ENCODE assay signal across 26 cellular contexts in the genomic region with DNA sequence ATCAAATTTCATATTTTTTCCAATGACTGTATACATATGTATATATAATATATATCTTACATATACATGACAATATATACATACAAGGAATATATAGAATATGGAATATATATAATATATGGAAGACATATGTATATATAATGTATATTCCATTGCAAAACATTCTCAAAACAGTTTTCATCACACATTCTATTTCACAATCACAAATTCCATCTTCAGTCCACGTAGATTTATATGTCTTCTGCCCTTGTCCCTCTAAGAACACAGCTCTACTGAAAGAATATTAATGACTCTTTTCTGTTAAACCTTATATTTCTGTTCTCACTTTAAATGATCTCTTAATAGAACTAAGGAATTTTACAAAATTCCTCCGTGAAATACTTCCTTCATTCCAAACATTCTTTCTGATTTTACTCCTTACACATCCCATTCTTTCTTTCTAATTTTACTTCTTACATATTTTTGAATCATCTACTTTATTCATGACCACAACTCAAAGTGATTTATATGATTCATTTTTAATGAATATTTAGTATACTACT.
DNase-seq lines count a peak whose midpoint lies in the region; ATAC-seq, FAIRE-seq and TF ChIP-seq lines count a peak whose summit lies in the region.
"Had no signal": no experiment of that assay in that cellular context is flagged by ENCODE, and none has a peak within 500 bp of the region (broad histone marks: within the 10 kb centered on the region; RNA-seq: fewer than 3 reads in every experiment).

No MANE protein-coding gene starts in this region.

- no peak overlapping the region for H2AFZ ChIP-seq in GM23338

- ATAC-seq in GM23338 (no peak), mucosa of descending colon (no peak), WTC11 (no peak)
- no peak for ATAC-seq in activated CD8-positive, alpha-beta T cell treated with anti-CD3 and anti-CD28 coated beads, Interleukin-2, amount 10 ng/mL, durations not matched to agents 7 days and 5 days
- ATAC-seq in stimulated activated naive CD8-positive, alpha-beta T cell treated with anti-CD3 and anti-CD28 coated beads, Interleukin-15, amount 100 ng/mL, for 72 hours: no peak
- ATAC-seq: gastrocnemius medialis; left cardiac atrium; stimulated activated effector memory CD8-positive, alpha-beta T cell treated with anti-CD3 and anti-CD28 coated beads, Interleukin-12 subunit alpha, Interleukin-12 subunit beta, amount 100 ng/mL, for 72 hours had no signal

- H3K4me1 Mint-ChIP-seq in GM23338: peaks cover 18% of the 10 kb centered on the region
- H3K4me1 Mint-ChIP-seq in activated CD8-positive, alpha-beta T cell treated with anti-CD3 and anti-CD28 coated beads, Interleukin-2, amount 10 ng/mL, durations not matched to agents 7 days and 5 days (ENCODE audit: low read depth): no peaks in the 10 kb centered on the region
- no peaks in the 10 kb centered on the region for H3K4me1 Mint-ChIP-seq in stimulated activated naive CD8-positive, alpha-beta T cell treated with anti-CD3 and anti-CD28 coated beads, Interleukin-15, amount 100 ng/mL, for 72 hours
- peaks cover 25% of the 10 kb centered on the region for H3K4me1 Mint-ChIP-seq in WTC11
- H3K4me1 Mint-ChIP-seq: activated B cell treated with CpG ODN at 0.5 μM for 24 hours; activated naive CD4-positive, alpha-beta T cell treated with anti-CD3 and anti-CD28 coated beads, Interleukin-2, amount 50 U/mL, for 24 hours; stimulated activated effector memory CD8-positive, alpha-beta T cell treated with anti-CD3 and anti-CD28 coated beads, Interleukin-12 subunit alpha, Interleukin-12 subunit beta, amount 100 ng/mL, for 72 hours had no signal

- DNase-seq in GM23338 (ENCODE audit: low spot score) (peak; percentile 40), RCC 7860 (ENCODE audit: low spot score) (no peak), fibroblast of pulmonary artery (ENCODE audit: low read depth) (peak; percentile 26), mucosa of descending colon (no peak), NCI-H1105 (lab: John Stamatoyannopoulos, UW) (no peak), WTC11 (ENCODE audit: low spot score) (no peak)
- DNase-seq in activated CD8-positive, alpha-beta T cell treated with anti-CD3 and anti-CD28 coated beads, Interleukin-2, amount 10 ng/mL, durations not matched to agents 7 days and 5 days: no peak
- DNase-seq in stimulated activated naive CD8-positive, alpha-beta T cell treated with anti-CD3 and anti-CD28 coated beads, Interleukin-15, amount 100 ng/mL, for 72 hours: no peak
- DNase-seq: activated B cell treated with CpG ODN at 0.5 μM for 24 hours; C1 segment of cervical spinal cord; Caco-2; DND-41; effector CD4-positive, alpha-beta T cell; gastrocnemius medialis; left cardiac atrium; NCI-H1092 treated with DMSO at 0.1 percent for 48 hours; NCI-H2081; NCI-H446; occipital lobe; T1000 had no signal

- H3K36me3 ChIP-seq in GM23338 (ENCODE audit: insufficient read depth): no peaks in the 10 kb centered on the region
- no peaks in the 10 kb centered on the region for H3K36me3 ChIP-seq in mucosa of descending colon (ENCODE audit: low read depth)
- H3K36me3 ChIP-seq: gastrocnemius medialis, HAP-1, suprapubic skin had no signal

- CTCF ChIA-PET in activated CD8-positive, alpha-beta T cell treated with anti-CD3 and anti-CD28 coated beads, Interleukin-2, amount 10 ng/mL, durations not matched to agents 7 days and 5 days (lab: Charles Lee): no interaction called here
- CTCF ChIA-PET in WTC11 (lab: Charles Lee): interaction anchor here (0.5 kb wide), 1 partner anchor 1191 kb away, joined by 3 read pairs; no protein-coding TSS in a partner anchor

- H3K27me3 Mint-ChIP-seq in GM23338 (ENCODE audit: insufficient read depth, low read depth, poor library complexity) (no peaks in the 10 kb centered on the region), WTC11 (ENCODE audit: low read depth) (no peaks in the 10 kb centered on the region; the same call in 1 of the 2 replicates)
- H3K27me3 Mint-ChIP-seq in activated CD8-positive, alpha-beta T cell treated with anti-CD3 and anti-CD28 coated beads, Interleukin-2, amount 10 ng/mL, durations not matched to agents 7 days and 5 days (ENCODE audit: low read depth): no peaks in the 10 kb centered on the region
- no peaks in the 10 kb centered on the region for H3K27me3 Mint-ChIP-seq in stimulated activated naive CD8-positive, alpha-beta T cell treated with anti-CD3 and anti-CD28 coated beads, Interleukin-15, amount 100 ng/mL, for 72 hours
- H3K27me3 Mint-ChIP-seq: activated B cell treated with CpG ODN at 0.5 μM for 24 hours; activated naive CD4-positive, alpha-beta T cell treated with anti-CD3 and anti-CD28 coated beads, Interleukin-2, amount 50 U/mL, for 24 hours had no signal

- intact Hi-C loops in mucosa of descending colon (cut with DNase I, micrococcal nuclease): no loop called here

- TF ChIP-seq CTCF in GM23338 (conservative IDR thresholded peaks at IDR 0.05; ENCODE audit: low read depth in 2 of 2) (no peak), fibroblast of pulmonary artery (IDR thresholded peaks at IDR 0.05; ENCODE audit: low read length, missing control alignments) (no peak), mucosa of descending colon (IDR thresholded peaks at IDR 0.05) (no peak), WTC11 (IDR thresholded peaks at IDR 0.05) (no peak)

- H3K79me2 ChIP-seq in GM23338 (replicated peaks; ENCODE audit: insufficient read depth): no peaks in the 10 kb centered on the region

- H4K20me1 ChIP-seq in GM23338 (replicated peaks; ENCODE audit: insufficient read depth): no peaks in the 10 kb centered on the region

- H3K27ac Mint-ChIP-seq in GM23338 (peak overlapping the region; percentile 80), WTC11 (no peak overlapping the region)
- no peak overlapping the region for H3K27ac Mint-ChIP-seq in activated CD8-positive, alpha-beta T cell treated with anti-CD3 and anti-CD28 coated beads, Interleukin-2, amount 10 ng/mL, durations not matched to agents 7 days and 5 days
- no peak overlapping the region for H3K27ac Mint-ChIP-seq in stimulated activated naive CD8-positive, alpha-beta T cell treated with anti-CD3 and anti-CD28 coated beads, Interleukin-15, amount 100 ng/mL, for 72 hours
- H3K27ac Mint-ChIP-seq: activated B cell treated with CpG ODN at 0.5 μM for 24 hours; activated naive CD4-positive, alpha-beta T cell treated with anti-CD3 and anti-CD28 coated beads, Interleukin-2, amount 50 U/mL, for 24 hours; stimulated activated effector memory CD8-positive, alpha-beta T cell treated with anti-CD3 and anti-CD28 coated beads, Interleukin-12 subunit alpha, Interleukin-12 subunit beta, amount 100 ng/mL, for 72 hours had no signal

- POLR2A ChIA-PET in activated CD8-positive, alpha-beta T cell treated with anti-CD3 and anti-CD28 coated beads, Interleukin-2, amount 10 ng/mL, durations not matched to agents 7 days and 5 days (lab: Charles Lee): no interaction called here
- POLR2A ChIA-PET in WTC11 (lab: Charles Lee): no interaction called here

- H3K4me3 ChIP-seq in GM23338 (no peak overlapping the region), fibroblast of pulmonary artery (replicated peaks; ENCODE audit: low read depth, low read length) (no peak overlapping the region), mucosa of descending colon (peak overlapping the region; percentile 1)
- H3K4me3 ChIP-seq: gastrocnemius medialis, HAP-1, suprapubic skin had no signal

- H3K9me2 ChIP-seq in GM23338 (ENCODE audit: insufficient read depth): no peaks in the 10 kb centered on the region

- no peaks in the 10 kb centered on the region for H3K27me3 ChIP-seq in GM23338 (ENCODE audit: insufficient read depth)
- H3K27me3 ChIP-seq: gastrocnemius medialis, suprapubic skin had no signal

- peak overlapping the region; percentile 16; the same call in 1 of the 2 replicates for H3K4me2 ChIP-seq in GM23338

- no peaks in the 10 kb centered on the region for H3F3A ChIP-seq in GM23338 (replicated peaks; ENCODE audit: low read depth)

- peak; percentile 16 for FAIRE-seq in RCC 7860 (lab: Jason Lieb, UNC)
- FAIRE-seq: GM12891 had no signal

- no peaks in the 10 kb centered on the region for H3K9me3 ChIP-seq in mucosa of descending colon
- H3K9me3 ChIP-seq: Caco-2, gastrocnemius medialis, HAP-1, suprapubic skin had no signal

- no peak overlapping the region for H3K27ac ChIP-seq in GM23338 (ENCODE audit: low read depth)
- H3K27ac ChIP-seq: epithelial cell of prostate, gastrocnemius medialis, suprapubic skin had no signal

- H3K4me3 Mint-ChIP-seq in GM23338: no peak overlapping the region
- no peak overlapping the region for H3K4me3 Mint-ChIP-seq in activated CD8-positive, alpha-beta T cell treated with anti-CD3 and anti-CD28 coated beads, Interleukin-2, amount 10 ng/mL, durations not matched to agents 7 days and 5 days
- H3K4me3 Mint-ChIP-seq in stimulated activated naive CD8-positive, alpha-beta T cell treated with anti-CD3 and anti-CD28 coated beads, Interleukin-15, amount 100 ng/mL, for 72 hours: no peak overlapping the region
- H3K4me3 Mint-ChIP-seq in WTC11: no peak overlapping the region
- H3K4me3 Mint-ChIP-seq: activated B cell treated with CpG ODN at 0.5 μM for 24 hours; activated naive CD4-positive, alpha-beta T cell treated with anti-CD3 and anti-CD28 coated beads, Interleukin-2, amount 50 U/mL, for 24 hours; stimulated activated effector memory CD8-positive, alpha-beta T cell treated with anti-CD3 and anti-CD28 coated beads, Interleukin-12 subunit alpha, Interleukin-12 subunit beta, amount 100 ng/mL, for 72 hours had no signal

- H3K9me3 Mint-ChIP-seq in GM23338 (no peaks in the 10 kb centered on the region), WTC11 (no peaks in the 10 kb centered on the region)
- no peaks in the 10 kb centered on the region for H3K9me3 Mint-ChIP-seq in activated CD8-positive, alpha-beta T cell treated with anti-CD3 and anti-CD28 coated beads, Interleukin-2, amount 10 ng/mL, durations not matched to agents 7 days and 5 days (ENCODE audit: insufficient read depth)
- H3K9me3 Mint-ChIP-seq in stimulated activated naive CD8-positive, alpha-beta T cell treated with anti-CD3 and anti-CD28 coated beads, Interleukin-15, amount 100 ng/mL, for 72 hours: no peaks in the 10 kb centered on the region
- H3K9me3 Mint-ChIP-seq: activated B cell treated with CpG ODN at 0.5 μM for 24 hours had no signal

- H3K4me1 ChIP-seq in GM23338 (ENCODE audit: insufficient read depth) (peaks cover 20% of the 10 kb centered on the region), mucosa of descending colon (ENCODE audit: low read depth) (no peaks in the 10 kb centered on the region)
- H3K4me1 ChIP-seq: Caco-2, gastrocnemius medialis, suprapubic skin had no signal

- H3K36me3 Mint-ChIP-seq in GM23338 (ENCODE audit: low read depth): no peaks in the 10 kb centered on the region
- H3K36me3 Mint-ChIP-seq in activated CD8-positive, alpha-beta T cell treated with anti-CD3 and anti-CD28 coated beads, Interleukin-2, amount 10 ng/mL, durations not matched to agents 7 days and 5 days (ENCODE audit: low read depth): no peaks in the 10 kb centered on the region
- no peaks in the 10 kb centered on the region for H3K36me3 Mint-ChIP-seq in WTC11
- H3K36me3 Mint-ChIP-seq: activated naive CD4-positive, alpha-beta T cell treated with anti-CD3 and anti-CD28 coated beads, Interleukin-2, amount 50 U/mL, for 24 hours; stimulated activated effector memory CD8-positive, alpha-beta T cell treated with anti-CD3 and anti-CD28 coated beads, Interleukin-12 subunit alpha, Interleukin-12 subunit beta, amount 100 ng/mL, for 72 hours had no signal

TF ChIP-seq in WTC11, 78 proteins besides CTCF, POLR2A, EP300 and RAD21 (continues in another document):
- TF ChIP-seq ZNF671 (CRISPR knock-in tag; IDR thresholded peaks at IDR 0.05): no peak
- no peak for TF ChIP-seq CREM (CRISPR knock-in tag; IDR thresholded peaks at IDR 0.05)

Comparison
In these comparisons a context has a peak if more than half of its experiments do, and no peak if none do; other contexts are left out.
1. DNase-seq: peak in GM23338 (single experiment) and fibroblast of pulmonary artery (single experiment); none in RCC 7860 (single experiment), mucosa of descending colon (0 of 3), NCI-H1105 (single experiment), activated CD8-positive, alpha-beta T cell treated with anti-CD3 and anti-CD28 coated beads, Interleukin-2, amount 10 ng/mL, durations not matched to agents 7 days and 5 days (single experiment), stimulated activated naive CD8-positive, alpha-beta T cell treated with anti-CD3 and anti-CD28 coated beads, Interleukin-15, amount 100 ng/mL, for 72 hours (0 of 2) and WTC11 (single experiment).